ENCODE assay signal across 17 cellular contexts in genomic region chr9:137319976-137320551, GRCh38. TPM values are rescaled to one million over a fixed set of nuclear protein-coding genes. Genes with fewer than 3 reads are reported as not detected.
DNase-seq lines count a peak whose midpoint lies in the region; ATAC-seq, FAIRE-seq and TF ChIP-seq lines count a peak whose summit lies in the region.
"Had no signal": no experiment of that assay in that cellular context is flagged by ENCODE, and none has a peak within 500 bp of the region (broad histone marks: within the 10 kb centered on the region; RNA-seq: fewer than 3 reads in every experiment).

No MANE protein-coding gene starts in this region.

- FAIRE-seq in D721Med (lab: Jason Lieb, UNC), result no peak
- FAIRE-seq in H54 (lab: Jason Lieb, UNC), result no peak

- no peak for TF ChIP-seq POLR2A in H54 (IDR thresholded peaks at IDR 0.05; ENCODE audit: low read depth, low read length)

- peak overlapping the region; percentile 14 to 50 for H3K27ac Mint-ChIP-seq in natural killer cell treated with Interleukin-12 subunit alpha and Interleukin-12 subunit beta and Interleukin-15 and Interleukin-18, amount 100 ng/mL, for 72 hours
- H3K27ac Mint-ChIP-seq in CD8-positive, alpha-beta memory T cell, result no peak overlapping the region

- no peak overlapping the region for H3K4me3 Mint-ChIP-seq in natural killer cell treated with Interleukin-12 subunit alpha and Interleukin-12 subunit beta and Interleukin-15 and Interleukin-18, amount 100 ng/mL, for 72 hours
- no peak overlapping the region for H3K4me3 Mint-ChIP-seq in CD8-positive, alpha-beta memory T cell

- peaks cover 0 to 7% of the 10 kb centered on the region in 2 donors for H3K4me1 Mint-ChIP-seq in natural killer cell treated with Interleukin-12 subunit alpha and Interleukin-12 subunit beta and Interleukin-15 and Interleukin-18, amount 100 ng/mL, for 72 hours (ENCODE audit: low read depth in 2 of 2)
- H3K4me1 Mint-ChIP-seq in CD8-positive, alpha-beta memory T cell, result peaks cover 0 to 5% (median 0%) of the 10 kb centered on the region in 3 donors

- no peak overlapping the region for H3K27ac ChIP-seq in CD8-positive, alpha-beta memory T cell (ENCODE audit: low read depth, low read length)
- H3K27ac ChIP-seq: ascending aorta, HL-60 had no signal

- no peaks in the 10 kb centered on the region for H3K9me3 Mint-ChIP-seq in natural killer cell treated with Interleukin-12 subunit alpha and Interleukin-12 subunit beta and Interleukin-15 and Interleukin-18, amount 100 ng/mL, for 72 hours
- no peaks in the 10 kb centered on the region for H3K9me3 Mint-ChIP-seq in CD8-positive, alpha-beta memory T cell
- H3K9me3 Mint-ChIP-seq: neural crest cell, T-cell had no signal

- H3K27me3 Mint-ChIP-seq in natural killer cell treated with Interleukin-12 subunit alpha and Interleukin-12 subunit beta and Interleukin-15 and Interleukin-18, amount 100 ng/mL, for 72 hours, result no peaks in the 10 kb centered on the region
- peaks cover 11 to 20% of the 10 kb centered on the region in 2 donors for H3K27me3 Mint-ChIP-seq in CD8-positive, alpha-beta memory T cell

- no peaks in the 10 kb centered on the region for H3K9me3 ChIP-seq in CD8-positive, alpha-beta memory T cell (ENCODE audit: low read length)
- H3K9me3 ChIP-seq: ascending aorta, gastroesophageal sphincter had no signal

- CTCF ChIA-PET in CD8-positive, alpha-beta memory T cell (lab: Charles Lee), result interaction anchor here (0.9 to 1.0 kb wide), 2 partner anchors 17 to 142 kb away, joined by 3 read pairs; partner anchors contain the start of gene NRARP

- no peak for TF ChIP-seq CTCF in D721Med (IDR thresholded peaks at IDR 0.05; ENCODE audit: insufficient read depth, missing control alignments)

- H3K36me3 Mint-ChIP-seq in natural killer cell treated with Interleukin-12 subunit alpha and Interleukin-12 subunit beta and Interleukin-15 and Interleukin-18, amount 100 ng/mL, for 72 hours, result no peaks in the 10 kb centered on the region
- no peaks in the 10 kb centered on the region for H3K36me3 Mint-ChIP-seq in CD8-positive, alpha-beta memory T cell
- H3K36me3 Mint-ChIP-seq: T-cell had no signal

- no peak for ATAC-seq in natural killer cell treated with Interleukin-12 subunit alpha and Interleukin-12 subunit beta and Interleukin-15 and Interleukin-18, amount 100 ng/mL, for 72 hours
- ATAC-seq: gastroesophageal sphincter had no signal

- H3K4me1 ChIP-seq in CD8-positive, alpha-beta memory T cell (ENCODE audit: insufficient read depth, low read length), result peaks cover 10% of the 10 kb centered on the region

- POLR2A ChIA-PET in CD8-positive, alpha-beta memory T cell (lab: Charles Lee), result no interaction called here

- H3K4me3 ChIP-seq in CD8-positive, alpha-beta memory T cell (ENCODE audit: low read length), result no peak overlapping the region
- H3K4me3 ChIP-seq: ascending aorta, gastroesophageal sphincter had no signal

- H3K36me3 ChIP-seq in CD8-positive, alpha-beta memory T cell (ENCODE audit: insufficient read depth, low read length), result no peaks in the 10 kb centered on the region
- H3K36me3 ChIP-seq: ascending aorta had no signal

- peak; percentile 1 for DNase-seq in AG08395 (ENCODE audit: low spot score)
- DNase-seq in D721Med (ENCODE audit: insufficient read length, low spot score), result peak; percentile 16
- DNase-seq in ecto neural progenitor cell (ENCODE audit: low spot score), result peak; percentile 48
- DNase-seq in natural killer cell treated with Interleukin-12 subunit alpha and Interleukin-12 subunit beta and Interleukin-15 and Interleukin-18, amount 100 ng/mL, for 72 hours (ENCODE audit: low spot score), result no peak
- DNase-seq in CD8-positive, alpha-beta memory T cell, result no peak
- no peak for DNase-seq in OCI-M1 (lab: John Stamatoyannopoulos, UW)
- DNase-seq in cortex of kidney (lab: John Stamatoyannopoulos, UW), result no peak
- no peak for DNase-seq in H54 (ENCODE audit: insufficient read length, low spot score)
- DNase-seq: AML-193, DMS79, NCI-H1105 treated with DMSO at 0.1 percent for 48 hours, NCI-H2171 had no signal

- H3K27me3 ChIP-seq in CD8-positive, alpha-beta memory T cell (ENCODE audit: insufficient read depth, low read length, poor library complexity, severe bottlenecking), result no peaks in the 10 kb centered on the region

RNA-seq across cellular contexts. Expression of gene NRARP, which starts 18.0 kb away (rescaled TPM):
- total RNA-seq in natural killer cell treated with Interleukin-12 subunit alpha and Interleukin-12 subunit beta and Interleukin-15 and Interleukin-18, amount 100 ng/mL, for 72 hours, result 1 to 10 TPM in 1 of 2 donors, under 1 TPM in 1; 0.88 to 2.6 TPM
- 1 to 10 TPM; 1.9 to 2.3 TPM for total RNA-seq in CD8-positive, alpha-beta memory T cell
- not detected for polyA plus RNA-seq in CD8-positive, alpha-beta memory T cell

RNA-seq across cellular contexts. Expression of gene TOR4A, which starts 42.5 kb away (rescaled TPM):
- total RNA-seq in natural killer cell treated with Interleukin-12 subunit alpha and Interleukin-12 subunit beta and Interleukin-15 and Interleukin-18, amount 100 ng/mL, for 72 hours, result 10 to 100 TPM; 31.1 to 38.4 TPM
- total RNA-seq in CD8-positive, alpha-beta memory T cell, result 1 to 10 TPM; 3.3 to 3.9 TPM
- 1.8 TPM for polyA plus RNA-seq in CD8-positive, alpha-beta memory T cell

Comparison
In these comparisons a context has a peak if more than half of its experiments do, and no peak if none do; other contexts are left out.
1. DNase-seq: peak in AG08395 (single experiment), D721Med (single experiment) and ecto neural progenitor cell (single experiment); none in natural killer cell treated with Interleukin-12 subunit alpha and Interleukin-12 subunit beta and Interleukin-15 and Interleukin-18, amount 100 ng/mL, for 72 hours (single experiment), CD8-positive, alpha-beta memory T cell (0 of 5), OCI-M1 (single experiment), cortex of kidney (single experiment) and H54 (single experiment).
2. H3K27ac Mint-ChIP-seq: peak in natural killer cell treated with Interleukin-12 subunit alpha and Interleukin-12 subunit beta and Interleukin-15 and Interleukin-18, amount 100 ng/mL, for 72 hours (2 of 2); none in CD8-positive, alpha-beta memory T cell (0 of 8).
3. RNA of gene TOR4A, which starts 42.5 kb away (total RNA-seq): 31.1 to 38.4 TPM in natural killer cell treated with Interleukin-12 subunit alpha and Interleukin-12 subunit beta and Interleukin-15 and Interleukin-18, amount 100 ng/mL, for 72 hours; 3.3 to 3.9 TPM in CD8-positive, alpha-beta memory T cell; every median in the first group is over 4 times any median in the second.